ENCODE assay signal across 25 cellular contexts in genomic region chr13:103190841-103191240, GRCh38.
DNase-seq lines count a peak whose midpoint lies in the region; ATAC-seq, FAIRE-seq and TF ChIP-seq lines count a peak whose summit lies in the region.
"Had no signal": no experiment of that assay in that cellular context is flagged by ENCODE, and none has a peak within 500 bp of the region (broad histone marks: within the 10 kb centered on the region; RNA-seq: fewer than 3 reads in every experiment).

No MANE protein-coding gene starts in this region.

- H3K27ac Mint-ChIP-seq in mesothelial cell of epicardium: peak overlapping the region; percentile 89
- H3K27ac Mint-ChIP-seq: CD14-positive monocyte; CD4-positive, alpha-beta memory T cell; CD4-positive, CD25-positive, alpha-beta regulatory T cell; CD8-positive, alpha-beta memory T cell had no signal

- H3K4me3 Mint-ChIP-seq in mesothelial cell of epicardium: no peak overlapping the region
- H3K4me3 Mint-ChIP-seq: CD14-positive monocyte; CD4-positive, alpha-beta memory T cell; CD8-positive, alpha-beta memory T cell had no signal

- H3K4me1 ChIP-seq in HepG2 (ENCODE audit: insufficient read depth, low read length) (peaks cover 17% of the 10 kb centered on the region), right lobe of liver (no peaks in the 10 kb centered on the region)

- WGBS in HepG2 (ENCODE audit: low lambda C conversion rate): 0% methylated on average over 1 of the region's 1 CpG
- 26% methylated on average over 1 of the region's 1 CpG for WGBS in right lobe of liver (ENCODE audit: insufficient coverage, low coverage, low lambda C conversion rate, missing lambda C conversion rate)

- CTCF ChIA-PET in HepG2 (lab: Yijun Ruan, JAX; ENCODE audit: low intra/inter-chr PET ratio, low total read pairs): no interaction called here

- peaks cover 56% of the 10 kb centered on the region for H3K4me1 Mint-ChIP-seq in mesothelial cell of epicardium
- H3K4me1 Mint-ChIP-seq: CD4-positive, CD25-positive, alpha-beta regulatory T cell; CD8-positive, alpha-beta memory T cell had no signal

- no peaks in the 10 kb centered on the region for H3K36me3 ChIP-seq in HepG2 (replicated peaks in 1 of 2; ENCODE audit: control insufficient read depth in 1 of 2, insufficient read depth in 2 of 2, low read length in 2 of 2)
- no peaks in the 10 kb centered on the region for H3K36me3 ChIP-seq in right lobe of liver
- H3K36me3 ChIP-seq: BE2C, BLaER1 had no signal

- FAIRE-seq in HepG2 (lab: Jason Lieb, UNC) (no peak), GM19239 (lab: Jason Lieb, UNC) (peak; percentile 18)
- FAIRE-seq: GM12878, GM12892 had no signal

- no peak for TF ChIP-seq RAD21 in HepG2 (CRISPR knock-in tag; IDR thresholded peaks at IDR 0.05)

- intact Hi-C loops in HepG2 (cut with micrococcal nuclease; ENCODE audit: unreplicated experiment) (no loop called here), right lobe of liver (cut with DNase I) (no loop called here)

- TF ChIP-seq EP300 in HepG2 (IDR thresholded peaks at IDR 0.05; ENCODE audit: low read depth in 2 of 2, low read length in 2 of 2) (no peak), HepG2 (CRISPR knock-in tag; IDR thresholded peaks at IDR 0.05; ENCODE audit: borderline replicate concordance) (no peak)

- no peaks in the 10 kb centered on the region for H3K79me2 ChIP-seq in HepG2 (ENCODE audit: insufficient read depth, low read length)

- TF ChIP-seq POLR2A in HepG2 (IDR thresholded peaks at IDR 0.05; ENCODE audit: insufficient read depth in 1 of 2, low read depth in 2 of 2, low read length in 2 of 2): no peak
- TF ChIP-seq POLR2A in right lobe of liver (IDR thresholded peaks at IDR 0.05): no peak

- H3K4me3 ChIP-seq in HepG2 (replicated peaks in 1 of 3; ENCODE audit: insufficient read depth in 1 of 3, low read depth in 2 of 3, low read length in 3 of 3): no peak overlapping the region
- no peak overlapping the region for H3K4me3 ChIP-seq in right lobe of liver
- H3K4me3 ChIP-seq: BLaER1, GM12878 had no signal

- no peak for DNase-seq in HepG2 (ENCODE audit: low spot score)
- DNase-seq in right lobe of liver: no peak
- DNase-seq in GM19239 (ENCODE audit: insufficient read length, low spot score): no peak
- DNase-seq in mesothelial cell of epicardium (ENCODE audit: low spot score in 2 of 2, unreplicated experiment in 2 of 2): no peak
- DNase-seq in H4 (ENCODE audit: low spot score): no peak
- DNase-seq: ACHN; BE2C; C1 segment of cervical spinal cord; CD4-positive, alpha-beta memory T cell; CD4-positive, CD25-positive, alpha-beta regulatory T cell; CD8-positive, alpha-beta memory T cell; COR-L47; DMS 273 treated with DMSO at 0.1 percent for 48 hours; DMS153; DMS53; DMS79; DND-41; EL; GDM1 had no signal

- H3K9me3 Mint-ChIP-seq in mesothelial cell of epicardium: peaks cover 3% of the 10 kb centered on the region
- H3K9me3 Mint-ChIP-seq: CD14-positive monocyte; CD4-positive, alpha-beta memory T cell; CD8-positive, alpha-beta memory T cell had no signal

- no peak overlapping the region for H3K9ac ChIP-seq in HepG2 (ENCODE audit: insufficient read depth, low read depth, low read length)
- H3K9ac ChIP-seq: BLaER1 had no signal

- no TSS peak for BruUV-seq in HepG2 (replicated peaks; lab: Mats Ljungman, UMichigan)

- POLR2A ChIA-PET in HepG2 (lab: Yijun Ruan, JAX): no interaction called here

- H4K20me1 ChIP-seq in HepG2 (ENCODE audit: insufficient read depth, low read length): no peaks in the 10 kb centered on the region
- H4K20me1 ChIP-seq: BLaER1 had no signal

- ATAC-seq in HepG2 (no peak), right lobe of liver (no peak), GM21723 (IDR thresholded peaks at IDR 0.05; ENCODE audit: unreplicated experiment) (no peak)
- ATAC-seq: GM12878 had no signal

- in situ Hi-C loops in HepG2 (cut with HindIII; ENCODE audit: extremely low pct_ligation_motif_present, low pct_unique_long_range_greater_than_20kb): no loop called here

- H3K27me3 Mint-ChIP-seq in mesothelial cell of epicardium (ENCODE audit: low read depth): no peaks in the 10 kb centered on the region
- H3K27me3 Mint-ChIP-seq: CD4-positive, alpha-beta memory T cell; CD4-positive, CD25-positive, alpha-beta regulatory T cell; CD8-positive, alpha-beta memory T cell had no signal

- H3K9me3 ChIP-seq in HepG2 (ENCODE audit: low read length): no peaks in the 10 kb centered on the region
- H3K9me3 ChIP-seq in right lobe of liver: no peaks in the 10 kb centered on the region
- H3K9me3 ChIP-seq: BE2C, BLaER1 had no signal

- H2AFZ ChIP-seq in HepG2 (ENCODE audit: low read length): no peak overlapping the region

- H3K27me3 ChIP-seq in HepG2 (ENCODE audit: control insufficient read depth in 1 of 2, insufficient read depth in 2 of 2, low read length in 2 of 2): no peaks in the 10 kb centered on the region
- H3K27me3 ChIP-seq in right lobe of liver: no peaks in the 10 kb centered on the region
- H3K27me3 ChIP-seq: BE2C, BLaER1 had no signal

- no peak overlapping the region for H3K4me2 ChIP-seq in HepG2 (ENCODE audit: low read depth, low read length)
- H3K4me2 ChIP-seq: BLaER1 had no signal

- H3K27ac ChIP-seq in HepG2 (ENCODE audit: extremely low read length, insufficient read depth, low read length) (no peak overlapping the region), right lobe of liver (no peak overlapping the region)
- H3K27ac ChIP-seq: 22Rv1, BLaER1 had no signal

- TF ChIP-seq CTCF in HepG2 (CRISPR knock-in tag; IDR thresholded peaks at IDR 0.05) (no peak), right lobe of liver (IDR thresholded peaks at IDR 0.05) (no peak), mesothelial cell of epicardium (IDR thresholded peaks at IDR 0.05; ENCODE audit: unreplicated experiment) (no peak)

- peaks cover 4% of the 10 kb centered on the region for H3K36me3 Mint-ChIP-seq in mesothelial cell of epicardium
- H3K36me3 Mint-ChIP-seq: CD14-positive monocyte; CD4-positive, alpha-beta memory T cell; CD4-positive, CD25-positive, alpha-beta regulatory T cell; CD8-positive, alpha-beta memory T cell had no signal

TF ChIP-seq in HepG2, 621 proteins besides CTCF, POLR2A, EP300 and RAD21:
- TF ChIP-seq MAFF (IDR thresholded peaks at IDR 0.05; ENCODE audit: low read depth, low read length): peak; percentile 64
- TF ChIP-seq SMAD3 (CRISPR knock-in tag; IDR thresholded peaks at IDR 0.05): no peak
- TF ChIP-seq MAFK (conservative IDR thresholded peaks at IDR 0.05 in 1 of 2, IDR thresholded peaks at IDR 0.05 in 1 of 2; ENCODE audit: low read length in 2 of 2): peak; percentile 66 to 89
- TF ChIP-seq ZSCAN5A (CRISPR knock-in tag; IDR thresholded peaks at IDR 0.05; ENCODE audit: borderline replicate concordance): no peak
TF ChIP-seq in HepG2: peak in this region for 2.
